ENCODE assay signal across 12 cellular contexts in the genomic region with DNA sequence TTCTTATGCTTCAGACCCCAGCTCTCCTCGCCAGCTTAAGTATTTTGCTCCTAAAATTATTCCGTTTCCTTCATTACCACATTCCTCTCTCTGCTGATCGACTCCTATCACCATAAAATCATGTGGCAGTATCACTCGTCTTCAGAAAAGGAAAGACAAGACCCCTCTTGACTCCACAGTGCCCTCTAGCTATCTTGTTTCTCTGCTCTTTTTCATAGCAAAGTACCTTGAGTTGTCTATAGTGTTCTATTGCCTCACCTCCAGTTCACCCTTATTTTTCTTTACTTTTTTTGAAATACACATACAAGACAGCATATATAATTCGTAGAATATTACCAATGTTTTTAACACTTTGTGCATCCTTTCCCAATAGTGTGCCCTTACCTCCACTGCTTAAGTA.
DNase-seq lines count a peak whose midpoint lies in the region; ATAC-seq and TF ChIP-seq lines count a peak whose summit lies in the region.
"Had no signal": no experiment of that assay in that cellular context is flagged by ENCODE, and none has a peak within 500 bp of the region (broad histone marks: within the 10 kb centered on the region; RNA-seq: fewer than 3 reads in every experiment).

No MANE protein-coding gene starts in this region.

- H3K27ac ChIP-seq in 22Rv1 (no peak overlapping the region), brain microvascular endothelial cell (no peak overlapping the region), testis (no peak overlapping the region)
- H3K27ac ChIP-seq: neutrophil had no signal

- H3K27me3 ChIP-seq in brain microvascular endothelial cell (replicated peaks) (no peaks in the 10 kb centered on the region), testis (no peaks in the 10 kb centered on the region)
- H3K27me3 ChIP-seq: neutrophil had no signal

- no peaks in the 10 kb centered on the region for H3K36me3 ChIP-seq in brain microvascular endothelial cell (replicated peaks)
- H3K36me3 ChIP-seq in testis (ENCODE audit: low read depth, missing control alignments), result no peaks in the 10 kb centered on the region
- H3K36me3 ChIP-seq: neutrophil had no signal

- intact Hi-C loops in testis (cut with DNase I; ENCODE audit: low total_unique reads), result no loop called here

- H3K4me3 ChIP-seq in GM12864 (ENCODE audit: low read depth, low read length), result no peak overlapping the region
- no peak overlapping the region for H3K4me3 ChIP-seq in brain microvascular endothelial cell (ENCODE audit: low read depth, low read length)
- no peak overlapping the region for H3K4me3 ChIP-seq in testis

- WGBS in testis, 2 donors, result 80 to 83% methylated on average over 5 of the region's 5 CpGs

- no peaks in the 10 kb centered on the region for H3K4me1 ChIP-seq in testis

- TF ChIP-seq CTCF in 22Rv1 (IDR thresholded peaks at IDR 0.05) (peak; percentile 12; the same call in 1 of the 2 replicates), GM12864 (IDR thresholded peaks at IDR 0.05; ENCODE audit: low read depth, low read length, missing control alignments) (peak; percentile 51), brain microvascular endothelial cell (IDR thresholded peaks at IDR 0.05; ENCODE audit: low read depth, low read length, missing control alignments) (peak; percentile 36), testis (IDR thresholded peaks at IDR 0.05) (no peak)

- ATAC-seq in GM18867 (IDR thresholded peaks at IDR 0.05; ENCODE audit: unreplicated experiment), result no peak
- ATAC-seq: activated CD4-positive, alpha-beta T cell treated with anti-CD3 and anti-CD28 coated beads for 36 hours; activated naive CD4-positive, alpha-beta T cell treated with anti-CD3 and anti-CD28 coated beads, Interleukin-2, amount 50 U/mL, for 72 hours; CD8-positive, alpha-beta T cell had no signal

- in situ Hi-C loops in brain microvascular endothelial cell (cut with HindIII; ENCODE audit: low pct_ligation_motif_present, low sequenced_read_pairs), result no loop called here

- no peak for DNase-seq in GM12864 (ENCODE audit: low read depth)
- DNase-seq in NAMALWA (ENCODE audit: low spot score), result peak; percentile 53
- DNase-seq in brain microvascular endothelial cell, result no peak
- DNase-seq in activated CD4-positive, CD25-positive, alpha-beta regulatory T cell treated with anti-CD3 and anti-CD28 coated beads, Interleukin-2, amount 50 U/mL, for 72 hours, result no peak
- DNase-seq in COLO668 (lab: John Stamatoyannopoulos, UW; ENCODE audit: unreplicated experiment), result no peak
- DNase-seq in testis, result no peak
- DNase-seq: activated CD4-positive, alpha-beta T cell treated with anti-CD3 and anti-CD28 coated beads for 36 hours; CD8-positive, alpha-beta T cell had no signal

- H3K9me3 ChIP-seq in testis, result no peaks in the 10 kb centered on the region
- H3K9me3 ChIP-seq: neutrophil had no signal

- TF ChIP-seq POLR2A in testis (IDR thresholded peaks at IDR 0.05), result no peak

Comparison
In these comparisons a context has a peak if more than half of its experiments do, and no peak if none do; other contexts are left out.
1. CTCF ChIP-seq: peak in 22Rv1 (single experiment), GM12864 (single experiment) and brain microvascular endothelial cell (single experiment); none in testis (0 of 3).